Comparison of ENCODE assay signal across 15 cellular contexts in genomic region chr16:54135361-54136275, GRCh38.
A peak's percentile ranks its signal among the peaks of the same experiment; 100 is the strongest.
DNase-seq lines count a peak whose midpoint lies in the region; TF ChIP-seq lines count a peak whose summit lies in the region.
"Had no signal": no experiment of that assay in that cellular context is flagged by ENCODE, and none has a peak within 500 bp of the region (broad histone marks: within the 10 kb centered on the region; RNA-seq: fewer than 3 reads in every experiment).

No MANE protein-coding gene starts in this region.

- H3K27ac Mint-ChIP-seq in immature natural killer cell = no peak overlapping the region
- H3K27ac Mint-ChIP-seq: activated CD8-positive, alpha-beta T cell treated with anti-CD3 and anti-CD28 coated beads, Interleukin-2, amount 10 ng/mL, durations not matched to agents 7 days and 5 days; T-helper 1 cell treated with Interleukin-12 subunit alpha and Interleukin-12 subunit beta and Interleukin-4 antibody, amounts not matched to agents 30 μg/mL and 1 μg/mL, for 36 hours had no signal

- no peaks in the 10 kb centered on the region for H3K9me3 ChIP-seq in SK-N-SH
- H3K9me3 ChIP-seq in smooth muscle cell (replicated peaks; ENCODE audit: low read depth) = no peaks in the 10 kb centered on the region
- H3K9me3 ChIP-seq: mucosa of descending colon had no signal

- DNase-seq in SKM-1 treated with dmso at 0.1 percent for 144 hours (lab: John Stamatoyannopoulos, UW; ENCODE audit: unreplicated experiment) (peak; percentile 27), SKM-1 (lab: John Stamatoyannopoulos, UW; ENCODE audit: unreplicated experiment) (no peak), SK-N-SH (no peak), fibroblast of mammary gland (ENCODE audit: low read depth) (peak; percentile 71), smooth muscle cell (lab: John Stamatoyannopoulos, UW; ENCODE audit: unreplicated experiment) (no peak), DMS114 treated with DMSO at 0.1 percent for 48 hours (lab: John Stamatoyannopoulos, UW; ENCODE audit: unreplicated experiment) (no peak), immature natural killer cell (no peak), GM20000 (ENCODE audit: low spot score) (no peak)
- DNase-seq: 8988T; activated CD8-positive, alpha-beta T cell treated with anti-CD3 and anti-CD28 coated beads, Interleukin-2, amount 10 ng/mL, durations not matched to agents 7 days and 5 days; activated naive CD4-positive, alpha-beta T cell treated with anti-CD3 and anti-CD28 coated beads, Interleukin-2, amount 50 U/mL, for 16 hours; DMS79; mucosa of descending colon; NCI-H1436 had no signal

- H2AFZ ChIP-seq in SK-N-SH (ENCODE audit: low read depth) (peak overlapping the region; percentile 81; the same call in 1 of the 2 replicates), smooth muscle cell (ENCODE audit: low read depth) (no peak overlapping the region)

- H3K36me3 Mint-ChIP-seq in immature natural killer cell = no peaks in the 10 kb centered on the region

- no peaks in the 10 kb centered on the region for H3K9me3 Mint-ChIP-seq in immature natural killer cell

- no peaks in the 10 kb centered on the region for H3K9me2 ChIP-seq in SK-N-SH

- H3F3A ChIP-seq in SK-N-SH (replicated peaks; ENCODE audit: insufficient read depth) (peaks cover 23% of the 10 kb centered on the region), smooth muscle cell (ENCODE audit: low read depth) (no peaks in the 10 kb centered on the region)

- CTCF ChIA-PET in SK-N-SH (lab: Yijun Ruan, JAX) = interaction anchor here (1.3 kb wide), 1 partner anchor 10 kb away, joined by 3 read pairs; no protein-coding TSS in a partner anchor

- WGBS in SK-N-SH (ENCODE audit: low lambda C conversion rate) = 40% methylated on average over 5 of the region's 5 CpGs
- WGBS in smooth muscle cell (ENCODE audit: low lambda C conversion rate) = 75% methylated on average over 5 of the region's 5 CpGs

- no peaks in the 10 kb centered on the region for H3K79me2 ChIP-seq in SK-N-SH (ENCODE audit: insufficient read depth)
- H3K79me2 ChIP-seq in smooth muscle cell (ENCODE audit: low read depth) = no peaks in the 10 kb centered on the region

- H3K27me3 ChIP-seq in SK-N-SH (ENCODE audit: insufficient read depth) (no peaks in the 10 kb centered on the region), smooth muscle cell (ENCODE audit: low read depth) (no peaks in the 10 kb centered on the region)

- POLR2A ChIA-PET in SK-N-SH (lab: Yijun Ruan, JAX) = no interaction called here

- TF ChIP-seq CTCF in SK-N-SH (IDR thresholded peaks at IDR 0.05) = no peak
- no peak for TF ChIP-seq CTCF in fibroblast of mammary gland (conservative IDR thresholded peaks at IDR 0.05; ENCODE audit: control insufficient read depth, insufficient read depth, low read depth, low read length)
- no peak for TF ChIP-seq CTCF in smooth muscle cell (IDR thresholded peaks at IDR 0.05; ENCODE audit: borderline replicate concordance, insufficient read depth, poor library complexity, severe bottlenecking)
- no peak for TF ChIP-seq CTCF in GM20000 (IDR thresholded peaks at IDR 0.05; ENCODE audit: extremely low read depth, missing control alignments)

- TF ChIP-seq EP300 in SK-N-SH (IDR thresholded peaks at IDR 0.05; ENCODE audit: borderline replicate concordance in 1 of 2, low read depth in 1 of 2, low read length in 1 of 2) = peak in 1 of 2 experiments; percentile 29; a peak in 1 of 4 replicates

- no peaks in the 10 kb centered on the region for H3K36me3 ChIP-seq in SK-N-SH (replicated peaks in 1 of 2; ENCODE audit: control insufficient read depth in 1 of 2, insufficient read depth in 2 of 2, low read length in 1 of 2)
- H3K36me3 ChIP-seq in smooth muscle cell (ENCODE audit: low read depth) = no peaks in the 10 kb centered on the region

- H4K20me1 ChIP-seq in SK-N-SH (ENCODE audit: insufficient read depth) = no peaks in the 10 kb centered on the region
- no peaks in the 10 kb centered on the region for H4K20me1 ChIP-seq in smooth muscle cell (ENCODE audit: low read depth)

- TF ChIP-seq RAD21 in SK-N-SH (IDR thresholded peaks at IDR 0.05; ENCODE audit: low read length) = no peak

- no peaks in the 10 kb centered on the region for H3K4me1 Mint-ChIP-seq in immature natural killer cell

- no peak overlapping the region for H3K4me3 Mint-ChIP-seq in immature natural killer cell
- H3K4me3 Mint-ChIP-seq: activated CD8-positive, alpha-beta T cell treated with anti-CD3 and anti-CD28 coated beads, Interleukin-2, amount 10 ng/mL, durations not matched to agents 7 days and 5 days; T-helper 1 cell treated with Interleukin-12 subunit alpha and Interleukin-12 subunit beta and Interleukin-4 antibody, amounts not matched to agents 30 μg/mL and 1 μg/mL, for 36 hours had no signal

- H3K9ac ChIP-seq in SK-N-SH (peak overlapping the region; percentile 38; the same call in 1 of the 2 replicates), smooth muscle cell (ENCODE audit: low read depth) (no peak overlapping the region)

- H3K27me3 Mint-ChIP-seq in immature natural killer cell (ENCODE audit: low read depth in 3 of 3) = peaks cover 0 to 9% (median 5%) of the 10 kb centered on the region in 3 donors

- H3K27ac ChIP-seq in SK-N-SH (ENCODE audit: low read depth in 2 of 2, low read length in 1 of 2) (peak overlapping the region in 1 of 2 experiments; percentile 85; a peak in 2 of 4 replicates), smooth muscle cell (ENCODE audit: low read depth) (peak overlapping the region; percentile 64)

- peak overlapping the region; percentile 42 for H3K4me2 ChIP-seq in SK-N-SH
- H3K4me2 ChIP-seq in smooth muscle cell = no peak overlapping the region

- H3K4me1 ChIP-seq in SK-N-SH (ENCODE audit: control insufficient read depth in 1 of 2, insufficient read depth in 2 of 2, low read depth in 1 of 2, low read length in 1 of 2) = peaks cover 0 to 14% of the 10 kb centered on the region in 2 experiments; a peak in 1 of 4 replicates
- no peaks in the 10 kb centered on the region for H3K4me1 ChIP-seq in smooth muscle cell (ENCODE audit: low read depth)

- H3K4me3 ChIP-seq in SK-N-SH (ENCODE audit: low read depth in 2 of 2, low read length in 1 of 2) (peak overlapping the region in 1 of 2 experiments; percentile 15; a peak in 1 of 4 replicates), fibroblast of mammary gland (ENCODE audit: control insufficient read depth, low read depth, low read length) (no peak overlapping the region), smooth muscle cell (no peak overlapping the region)
- H3K4me3 ChIP-seq: mucosa of descending colon had no signal

TF ChIP-seq in SK-N-SH, 30 proteins besides CTCF, POLR2A, EP300 and RAD21 (continues in another document):
- no peak; the same call in 1 of the 2 replicates for TF ChIP-seq TEAD4 (IDR thresholded peaks at IDR 0.05; ENCODE audit: borderline replicate concordance, insufficient read depth)
- TF ChIP-seq NRF1 (IDR thresholded peaks at IDR 0.05; ENCODE audit: low read depth, low read length) = no peak
- TF ChIP-seq FOXJ3 (CRISPR knock-in tag; IDR thresholded peaks at IDR 0.05) = no peak
- TF ChIP-seq MXI1 (IDR thresholded peaks at IDR 0.05; ENCODE audit: low read depth, low read length) = no peak
- no peak for TF ChIP-seq TAF1 (IDR thresholded peaks at IDR 0.05; ENCODE audit: borderline replicate concordance, low read depth, low read length)
- TF ChIP-seq RCOR1 (IDR thresholded peaks at IDR 0.05; ENCODE audit: low read length) = no peak
- no peak for TF ChIP-seq CHD2 (IDR thresholded peaks at IDR 0.05; ENCODE audit: low read length, partially characterized antibody)
- TF ChIP-seq SIN3A (IDR thresholded peaks at IDR 0.05; ENCODE audit: borderline replicate concordance, low read depth, low read length) = no peak
- TF ChIP-seq TCF12 (IDR thresholded peaks at IDR 0.05) = 0 out of 2 replicates have a peak, but pooled peaks have one; percentile 25
- TF ChIP-seq RFX5 (IDR thresholded peaks at IDR 0.05; ENCODE audit: low read length) = no peak
- TF ChIP-seq FOXM1 (IDR thresholded peaks at IDR 0.05; ENCODE audit: low read depth) = no peak
- no peak for TF ChIP-seq ELF1 (IDR thresholded peaks at IDR 0.05)
- TF ChIP-seq MEF2A (IDR thresholded peaks at IDR 0.05; ENCODE audit: borderline replicate concordance, low read depth) = no peak
- no peak for TF ChIP-seq USF2 (IDR thresholded peaks at IDR 0.05; ENCODE audit: borderline replicate concordance, low read depth, low read length)
- TF ChIP-seq, protein P1, sequence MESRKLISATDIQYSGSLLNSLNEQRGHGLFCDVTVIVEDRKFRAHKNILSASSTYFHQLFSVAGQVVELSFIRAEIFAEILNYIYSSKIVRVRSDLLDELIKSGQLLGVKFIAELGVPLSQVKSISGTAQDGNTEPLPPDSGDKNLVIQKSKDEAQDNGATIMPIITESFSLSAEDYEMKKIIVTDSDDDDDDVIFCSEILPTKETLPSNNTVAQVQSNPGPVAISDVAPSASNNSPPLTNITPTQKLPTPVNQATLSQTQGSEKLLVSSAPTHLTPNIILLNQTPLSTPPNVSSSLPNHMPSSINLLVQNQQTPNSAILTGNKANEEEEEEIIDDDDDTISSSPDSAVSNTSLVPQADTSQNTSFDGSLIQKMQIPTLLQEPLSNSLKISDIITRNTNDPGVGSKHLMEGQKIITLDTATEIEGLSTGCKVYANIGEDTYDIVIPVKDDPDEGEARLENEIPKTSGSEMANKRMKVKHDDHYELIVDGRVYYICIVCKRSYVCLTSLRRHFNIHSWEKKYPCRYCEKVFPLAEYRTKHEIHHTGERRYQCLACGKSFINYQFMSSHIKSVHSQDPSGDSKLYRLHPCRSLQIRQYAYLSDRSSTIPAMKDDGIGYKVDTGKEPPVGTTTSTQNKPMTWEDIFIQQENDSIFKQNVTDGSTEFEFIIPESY (IDR thresholded peaks at IDR 0.05; ENCODE audit: borderline replicate concordance, low read depth) = no peak

Comparison
In these comparisons a context has a peak if more than half of its experiments do, and no peak if none do; other contexts are left out.
1. DNase-seq: peak in SKM-1 treated with dmso at 0.1 percent for 144 hours (single experiment) and fibroblast of mammary gland (single experiment); none in SKM-1 (single experiment), SK-N-SH (single experiment), smooth muscle cell (single experiment), DMS114 treated with DMSO at 0.1 percent for 48 hours (single experiment), immature natural killer cell (0 of 3) and GM20000 (single experiment).